ENCODE assay signal across 16 cellular contexts in genomic region chr10:130003166-130003565, GRCh38. TPM values are rescaled to one million over a fixed set of nuclear protein-coding genes. Genes with fewer than 3 reads are reported as not detected.
DNase-seq lines count a peak whose midpoint lies in the region; ATAC-seq and TF ChIP-seq lines count a peak whose summit lies in the region.
"Had no signal": no experiment of that assay in that cellular context is flagged by ENCODE, and none has a peak within 500 bp of the region (broad histone marks: within the 10 kb centered on the region; RNA-seq: fewer than 3 reads in every experiment).

No MANE protein-coding gene starts in this region.

- POLR2A ChIA-PET in GM10248 (lab: Yijun Ruan, JAX): no interaction called here

- H3K9me3 Mint-ChIP-seq in activated CD4-positive, alpha-beta T cell treated with anti-CD3 and anti-CD28 coated beads, Interleukin-2, amount 10 ng/mL, durations not matched to agents 24 days and 14 days: peaks cover 7% of the 10 kb centered on the region

- peak; percentile 29 for DNase-seq in activated CD4-positive, alpha-beta T cell treated with anti-CD3 and anti-CD28 coated beads, Interleukin-2, amount 10 ng/mL, durations not matched to agents 24 days and 14 days
- no peak for DNase-seq in activated CD4-positive, alpha-beta T cell treated with anti-CD3 and anti-CD28 coated beads for 1 hour
- DNase-seq in GM10248 (ENCODE audit: extremely low spot score) (peak; percentile 5), iPS-NIHi7 (ENCODE audit: extremely low spot score) (peak; percentile 3), KG1 (lab: John Stamatoyannopoulos, UW) (no peak)
- peak; percentile 1 for DNase-seq in stimulated activated CD8-positive, alpha-beta memory T cell treated with anti-CD3 and anti-CD28 coated beads, Interleukin-4, amount 100 ng/mL, for 48 hours
- DNase-seq: Caco-2; CD4-positive, CD25-positive, alpha-beta regulatory T cell; CD8-positive, alpha-beta T cell; DMS153; EL; GDM1; GOT3; HCEC 1CT had no signal

- CTCF ChIA-PET in GM10248 (lab: Yijun Ruan, JAX): no interaction called here

- no peak overlapping the region for H3K4me3 Mint-ChIP-seq in activated CD4-positive, alpha-beta T cell treated with anti-CD3 and anti-CD28 coated beads, Interleukin-2, amount 10 ng/mL, durations not matched to agents 24 days and 14 days
- H3K4me3 Mint-ChIP-seq: B cell; CD4-positive, CD25-positive, alpha-beta regulatory T cell; CD8-positive, alpha-beta T cell had no signal

- peaks cover 8% of the 10 kb centered on the region for H3K27me3 Mint-ChIP-seq in activated CD4-positive, alpha-beta T cell treated with anti-CD3 and anti-CD28 coated beads, Interleukin-2, amount 10 ng/mL, durations not matched to agents 24 days and 14 days

- no peak for TF ChIP-seq CTCF in GM10248 (IDR thresholded peaks at IDR 0.05; ENCODE audit: control extremely low read depth, extremely low read depth, low read depth, missing control alignments)

- no peak overlapping the region for H3K27ac Mint-ChIP-seq in activated CD4-positive, alpha-beta T cell treated with anti-CD3 and anti-CD28 coated beads, Interleukin-2, amount 10 ng/mL, durations not matched to agents 24 days and 14 days
- H3K27ac Mint-ChIP-seq: B cell; CD4-positive, CD25-positive, alpha-beta regulatory T cell; CD8-positive, alpha-beta T cell had no signal

- no peak for ATAC-seq in GM18498 (IDR thresholded peaks at IDR 0.05; ENCODE audit: unreplicated experiment)
- ATAC-seq: CD8-positive, alpha-beta T cell had no signal

- no peaks in the 10 kb centered on the region for H3K4me1 Mint-ChIP-seq in activated CD4-positive, alpha-beta T cell treated with anti-CD3 and anti-CD28 coated beads, Interleukin-2, amount 10 ng/mL, durations not matched to agents 24 days and 14 days
- H3K4me1 Mint-ChIP-seq: B cell; CD4-positive, CD25-positive, alpha-beta regulatory T cell had no signal

- no peaks in the 10 kb centered on the region for H3K36me3 Mint-ChIP-seq in activated CD4-positive, alpha-beta T cell treated with anti-CD3 and anti-CD28 coated beads, Interleukin-2, amount 10 ng/mL, durations not matched to agents 24 days and 14 days (ENCODE audit: low read depth)
- H3K36me3 Mint-ChIP-seq: CD4-positive, CD25-positive, alpha-beta regulatory T cell; CD8-positive, alpha-beta T cell had no signal

- intact Hi-C loops in activated CD4-positive, alpha-beta T cell treated with anti-CD3 and anti-CD28 coated beads, Interleukin-2, amount 10 ng/mL, durations not matched to agents 24 days and 14 days (cut with micrococcal nuclease): no loop called here

RNA-seq across cellular contexts. Expression of gene EBF3, which starts 39.1 kb away (rescaled TPM):
- total RNA-seq in activated CD4-positive, alpha-beta T cell treated with anti-CD3 and anti-CD28 coated beads, Interleukin-2, amount 10 ng/mL, durations not matched to agents 24 days and 14 days: not detected in 2 replicates
- total RNA-seq: B cell; CD4-positive, CD25-positive, alpha-beta regulatory T cell; CD8-positive, alpha-beta T cell had no signal

Comparison
In these comparisons a context has a peak if more than half of its experiments do, and no peak if none do; other contexts are left out.
1. DNase-seq: peak in activated CD4-positive, alpha-beta T cell treated with anti-CD3 and anti-CD28 coated beads, Interleukin-2, amount 10 ng/mL, durations not matched to agents 24 days and 14 days (single experiment), GM10248 (single experiment), iPS-NIHi7 (single experiment) and stimulated activated CD8-positive, alpha-beta memory T cell treated with anti-CD3 and anti-CD28 coated beads, Interleukin-4, amount 100 ng/mL, for 48 hours (single experiment); none in activated CD4-positive, alpha-beta T cell treated with anti-CD3 and anti-CD28 coated beads for 1 hour (single experiment) and KG1 (single experiment).